8 cellular contexts compared by ENCODE assay signal in genomic region chr12:14239350-14239934, GRCh38.
DNase-seq lines count a peak whose midpoint lies in the region; ATAC-seq lines count a peak whose summit lies in the region.

No MANE protein-coding gene starts in this region.

- peaks cover 8 to 11% of the 10 kb centered on the region in 2 donors for H3K9me3 Mint-ChIP-seq in activated naive CD4-positive, alpha-beta T cell treated with anti-CD3 and anti-CD28 coated beads, Interleukin-2, amount 50 U/mL, for 72 hours

- peaks cover 5 to 17% of the 10 kb centered on the region in 2 donors for H3K36me3 Mint-ChIP-seq in activated naive CD4-positive, alpha-beta T cell treated with anti-CD3 and anti-CD28 coated beads, Interleukin-2, amount 50 U/mL, for 72 hours

- H3K36me3 ChIP-seq in iPS-20b (ENCODE audit: insufficient read depth, low read depth, low read length) = no peaks in the 10 kb centered on the region

- peak overlapping the region; percentile 79 to 87 for H3K27ac Mint-ChIP-seq in activated naive CD4-positive, alpha-beta T cell treated with anti-CD3 and anti-CD28 coated beads, Interleukin-2, amount 50 U/mL, for 72 hours

- peak overlapping the region; percentile 35; the same call in 1 of the 2 replicates for H3K4me3 ChIP-seq in iPS-20b (ENCODE audit: low read length)

- no peaks in the 10 kb centered on the region for H3K27me3 ChIP-seq in iPS-20b (ENCODE audit: insufficient read depth, low read length)

- H3K4me1 ChIP-seq in iPS-20b (ENCODE audit: insufficient read depth, low read length) = peaks cover 14% of the 10 kb centered on the region; the same call in 1 of the 2 replicates

- H3K9ac ChIP-seq in iPS-20b (ENCODE audit: low read depth, low read length) = peak overlapping the region; percentile 33; the same call in 1 of the 2 replicates

- DNase-seq in activated naive CD4-positive, alpha-beta T cell treated with Interleukin-2 at 50 U/mL for 16 hours = peak; percentile 19
- DNase-seq in activated naive CD4-positive, alpha-beta T cell treated with anti-CD3 and anti-CD28 coated beads, Interleukin-2, amount 50 U/mL, for 16 hours = no peak
- DNase-seq in NCI-H146 treated with DMSO at 0.1 percent for 48 hours (lab: John Stamatoyannopoulos, UW; ENCODE audit: unreplicated experiment) = peak; percentile 83
- DNase-seq in activated naive CD4-positive, alpha-beta T cell treated with anti-CD3 and anti-CD28 coated beads, Interleukin-2, amount 50 U/mL, for 72 hours (ENCODE audit: low spot score in 2 of 2) = peak; percentile 47 to 72
- peak; percentile 42 for DNase-seq in stimulated activated naive CD8-positive, alpha-beta T cell treated with anti-CD3 and anti-CD28 coated beads, Interleukin-15, Interleukin-2, amounts not matched to agents 100 U/mL and 50 U/mL, for 24 hours
- no peak for DNase-seq in NCI-H1105 treated with DMSO at 0.1 percent for 48 hours (lab: John Stamatoyannopoulos, UW)

- H3K9me3 ChIP-seq in iPS-20b (ENCODE audit: insufficient read depth, low read depth, low read length) = peaks cover 11% of the 10 kb centered on the region; the same call in 1 of the 2 replicates

- ATAC-seq in HG02763 (IDR thresholded peaks at IDR 0.05; ENCODE audit: unreplicated experiment) = peak; percentile 85
- ATAC-seq in activated naive CD4-positive, alpha-beta T cell treated with anti-CD3 and anti-CD28 coated beads, Interleukin-2, amount 50 U/mL, for 72 hours = peak; percentile 87 to 95
- peak; percentile 91 for ATAC-seq in stimulated activated naive CD8-positive, alpha-beta T cell treated with anti-CD3 and anti-CD28 coated beads, Interleukin-15, Interleukin-2, amounts not matched to agents 100 U/mL and 50 U/mL, for 24 hours

- H3K27ac ChIP-seq in iPS-20b (ENCODE audit: low read length) = no peak overlapping the region

Comparison
In these comparisons a context has a peak if more than half of its experiments do, and no peak if none do; other contexts are left out.
1. DNase-seq: peak in activated naive CD4-positive, alpha-beta T cell treated with Interleukin-2 at 50 U/mL for 16 hours (single experiment), NCI-H146 treated with DMSO at 0.1 percent for 48 hours (single experiment), activated naive CD4-positive, alpha-beta T cell treated with anti-CD3 and anti-CD28 coated beads, Interleukin-2, amount 50 U/mL, for 72 hours (2 of 2) and stimulated activated naive CD8-positive, alpha-beta T cell treated with anti-CD3 and anti-CD28 coated beads, Interleukin-15, Interleukin-2, amounts not matched to agents 100 U/mL and 50 U/mL, for 24 hours (single experiment); none in activated naive CD4-positive, alpha-beta T cell treated with anti-CD3 and anti-CD28 coated beads, Interleukin-2, amount 50 U/mL, for 16 hours (single experiment) and NCI-H1105 treated with DMSO at 0.1 percent for 48 hours (single experiment).
2. Peak in every context shown above with its lines, with median percentiles within 50 percentile points of each other: ATAC-seq.